1 cellular context compared by ENCODE assay signal in the genomic region with DNA sequence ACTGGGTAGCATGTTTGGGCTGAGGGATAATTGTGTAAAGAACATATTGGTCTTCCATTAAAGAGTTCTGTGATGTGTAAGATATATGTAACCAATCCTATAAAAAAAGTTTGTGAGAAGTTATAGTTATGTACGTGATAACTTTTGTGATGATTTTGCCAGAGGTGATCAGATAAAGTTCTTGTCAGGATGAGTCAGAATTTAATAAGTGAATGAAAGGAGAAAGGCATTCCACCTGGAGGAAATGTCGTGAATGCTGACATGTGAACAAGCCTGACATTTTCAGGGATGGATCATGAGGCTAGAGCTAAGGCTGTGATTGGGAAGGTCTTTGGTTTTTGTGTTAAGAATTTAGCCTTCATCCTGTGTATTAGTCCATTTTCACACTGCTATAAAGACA.
TF ChIP-seq lines count a peak whose summit lies in the region.

No MANE protein-coding gene starts in this region.

TF ChIP-seq in IMR-90, 13 proteins besides CTCF, POLR2A, EP300 and RAD21 (continued from another document):
- TF ChIP-seq, protein P1, sequence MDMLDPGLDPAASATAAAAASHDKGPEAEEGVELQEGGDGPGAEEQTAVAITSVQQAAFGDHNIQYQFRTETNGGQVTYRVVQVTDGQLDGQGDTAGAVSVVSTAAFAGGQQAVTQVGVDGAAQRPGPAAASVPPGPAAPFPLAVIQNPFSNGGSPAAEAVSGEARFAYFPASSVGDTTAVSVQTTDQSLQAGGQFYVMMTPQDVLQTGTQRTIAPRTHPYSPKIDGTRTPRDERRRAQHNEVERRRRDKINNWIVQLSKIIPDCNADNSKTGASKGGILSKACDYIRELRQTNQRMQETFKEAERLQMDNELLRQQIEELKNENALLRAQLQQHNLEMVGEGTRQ (IDR thresholded peaks at IDR 0.05; ENCODE audit: low read depth, low read length), result no peak
- TF ChIP-seq RFX5 (IDR thresholded peaks at IDR 0.05; ENCODE audit: low read depth, low read length) (no peak), MXI1 (IDR thresholded peaks at IDR 0.05; ENCODE audit: borderline replicate concordance, low read depth, low read length) (no peak), BHLHE40 (IDR thresholded peaks at IDR 0.05; ENCODE audit: low read depth, low read length) (no peak), NFE2L2 (IDR thresholded peaks at IDR 0.05; ENCODE audit: low read depth, low read length) (no peak), RCOR1 (IDR thresholded peaks at IDR 0.05; ENCODE audit: insufficient replicate concordance, low read length) (no peak), SMC3 (IDR thresholded peaks at IDR 0.05; ENCODE audit: low read depth, low read length) (no peak), CEBPB (IDR thresholded peaks at IDR 0.05; ENCODE audit: low read depth, low read length) (no peak), FOS (IDR thresholded peaks at IDR 0.05; ENCODE audit: low read depth, low read length) (no peak)
